1 cellular context compared by ENCODE assay signal in the genomic region with DNA sequence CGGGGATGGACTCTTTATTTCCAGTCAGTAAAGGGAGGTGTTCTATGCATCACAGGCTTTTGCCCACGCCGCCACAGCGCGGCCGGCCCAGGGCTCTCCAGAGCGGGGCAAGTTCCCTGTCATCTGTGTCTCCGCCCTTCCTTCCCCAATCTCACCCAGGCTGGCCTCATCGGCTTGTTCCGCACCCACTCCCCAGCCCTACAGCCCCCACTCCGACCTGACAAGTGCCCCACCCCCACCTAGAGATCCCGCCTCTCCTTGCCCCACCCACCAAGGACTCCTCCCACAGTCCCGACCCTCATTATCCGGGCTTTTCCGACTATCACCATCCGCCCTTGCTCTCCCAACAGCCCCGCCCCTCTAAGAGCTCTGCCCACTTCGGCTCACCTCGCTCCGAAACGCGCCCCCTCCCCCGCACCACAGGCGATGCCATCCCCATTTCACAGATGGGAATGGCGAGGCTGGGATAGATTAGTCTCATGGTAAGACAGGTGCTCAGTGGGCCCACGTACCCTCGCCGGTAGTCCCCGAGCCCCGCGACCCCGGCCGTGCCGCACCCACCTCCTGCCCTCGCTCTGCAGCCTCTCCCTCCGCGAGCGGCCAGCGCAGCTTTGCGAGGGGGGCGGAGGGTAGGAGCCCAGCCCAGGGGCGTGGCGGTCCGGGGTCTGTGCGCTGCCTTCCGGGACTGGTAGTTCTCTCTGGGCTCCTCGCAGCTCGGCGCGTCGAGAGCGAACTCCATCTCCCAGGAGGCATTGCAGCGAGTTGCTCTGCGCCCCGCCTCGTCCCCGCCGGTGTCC.
TF ChIP-seq lines count a peak whose summit lies in the region.

A gene with protein sequence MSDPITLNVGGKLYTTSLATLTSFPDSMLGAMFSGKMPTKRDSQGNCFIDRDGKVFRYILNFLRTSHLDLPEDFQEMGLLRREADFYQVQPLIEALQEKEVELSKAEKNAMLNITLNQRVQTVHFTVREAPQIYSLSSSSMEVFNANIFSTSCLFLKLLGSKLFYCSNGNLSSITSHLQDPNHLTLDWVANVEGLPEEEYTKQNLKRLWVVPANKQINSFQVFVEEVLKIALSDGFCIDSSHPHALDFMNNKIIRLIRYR (minus strand): TSS at position 615 of the 797 bp plus-strand sequence. CDS start 14,072 bp downstream, outside the sequence.

TF ChIP-seq in K562, 482 proteins besides CTCF, POLR2A, EP300 and RAD21 (continued from another document and continues in another):
- TF ChIP-seq ZBTB12 (CRISPR knock-in tag; IDR thresholded peaks at IDR 0.05) (no peak), ZFP91 (CRISPR knock-in tag; IDR thresholded peaks at IDR 0.05) (no peak), EGR1 (conservative IDR thresholded peaks at IDR 0.05) (peak; percentile 87), ZNF584 (CRISPR knock-in tag; IDR thresholded peaks at IDR 0.05; ENCODE audit: low read depth) (peak; percentile 73; the same call in 1 of the 2 replicates), SMAD2 (IDR thresholded peaks at IDR 0.05; ENCODE audit: low read depth, low read length) (no peak), ZNF707 (CRISPR knock-in tag; conservative IDR thresholded peaks at IDR 0.05) (no peak), ZNF778 (CRISPR knock-in tag; IDR thresholded peaks at IDR 0.05) (no peak), PRPF4 (IDR thresholded peaks at IDR 0.05; ENCODE audit: insufficient read depth, low read depth, low read length, poor library complexity, severe bottlenecking) (no peak), SAFB2 (IDR thresholded peaks at IDR 0.05; ENCODE audit: borderline replicate concordance, low read depth, low read length, severe bottlenecking) (no peak), ZSCAN32 (CRISPR knock-in tag; IDR thresholded peaks at IDR 0.05) (no peak), FOXO4 (CRISPR knock-in tag; IDR thresholded peaks at IDR 0.05) (no peak), NFIC (IDR thresholded peaks at IDR 0.05) (no peak; the same call in 1 of the 2 replicates), BRD9 (IDR thresholded peaks at IDR 0.05; ENCODE audit: low read depth, partially characterized antibody) (peak; percentile 61), TRIM28 (IDR thresholded peaks at IDR 0.05) (0 out of 2 replicates have a peak, but pooled peaks have one; percentile 47), TAF9B (IDR thresholded peaks at IDR 0.05; ENCODE audit: partially characterized antibody) (no peak), MLLT1 (IDR thresholded peaks at IDR 0.05) (no peak; a peak in 1 of 4 replicates), FUS (optimal IDR thresholded peaks at IDR 0.05; ENCODE audit: low read depth, low read length) (no peak), ZNF280A (IDR thresholded peaks at IDR 0.05; ENCODE audit: low read depth, partially characterized antibody) (no peak), ZNF354B (CRISPR knock-in tag; IDR thresholded peaks at IDR 0.05) (no peak), SUPT5H (IDR thresholded peaks at IDR 0.05) (peak; percentile 64), SAFB (IDR thresholded peaks at IDR 0.05; ENCODE audit: borderline replicate concordance, low read depth, low read length) (no peak), ASH1L (IDR thresholded peaks at IDR 0.05; ENCODE audit: borderline replicate concordance, low read depth, partially characterized antibody) (no peak), LEF1 (IDR thresholded peaks at IDR 0.05) (no peak), ZBTB49 (CRISPR knock-in tag; IDR thresholded peaks at IDR 0.05; ENCODE audit: borderline replicate concordance) (no peak), MTF1 (CRISPR knock-in tag; IDR thresholded peaks at IDR 0.05; ENCODE audit: borderline replicate concordance) (no peak), ILF3 (IDR thresholded peaks at IDR 0.05; ENCODE audit: borderline replicate concordance) (no peak), RFX7 (CRISPR knock-in tag; IDR thresholded peaks at IDR 0.05) (no peak), MBD2 (IDR thresholded peaks at IDR 0.05; ENCODE audit: borderline replicate concordance, low read depth) (peak; percentile 70), SP2 (IDR thresholded peaks at IDR 0.05; ENCODE audit: extremely low read depth, low read depth, low read length, poor library complexity, severe bottlenecking) (no peak), HBP1 (CRISPR knock-in tag; IDR thresholded peaks at IDR 0.05) (0 out of 2 replicates have a peak, but pooled peaks have one; percentile 38)
- TF ChIP-seq, protein P1, sequence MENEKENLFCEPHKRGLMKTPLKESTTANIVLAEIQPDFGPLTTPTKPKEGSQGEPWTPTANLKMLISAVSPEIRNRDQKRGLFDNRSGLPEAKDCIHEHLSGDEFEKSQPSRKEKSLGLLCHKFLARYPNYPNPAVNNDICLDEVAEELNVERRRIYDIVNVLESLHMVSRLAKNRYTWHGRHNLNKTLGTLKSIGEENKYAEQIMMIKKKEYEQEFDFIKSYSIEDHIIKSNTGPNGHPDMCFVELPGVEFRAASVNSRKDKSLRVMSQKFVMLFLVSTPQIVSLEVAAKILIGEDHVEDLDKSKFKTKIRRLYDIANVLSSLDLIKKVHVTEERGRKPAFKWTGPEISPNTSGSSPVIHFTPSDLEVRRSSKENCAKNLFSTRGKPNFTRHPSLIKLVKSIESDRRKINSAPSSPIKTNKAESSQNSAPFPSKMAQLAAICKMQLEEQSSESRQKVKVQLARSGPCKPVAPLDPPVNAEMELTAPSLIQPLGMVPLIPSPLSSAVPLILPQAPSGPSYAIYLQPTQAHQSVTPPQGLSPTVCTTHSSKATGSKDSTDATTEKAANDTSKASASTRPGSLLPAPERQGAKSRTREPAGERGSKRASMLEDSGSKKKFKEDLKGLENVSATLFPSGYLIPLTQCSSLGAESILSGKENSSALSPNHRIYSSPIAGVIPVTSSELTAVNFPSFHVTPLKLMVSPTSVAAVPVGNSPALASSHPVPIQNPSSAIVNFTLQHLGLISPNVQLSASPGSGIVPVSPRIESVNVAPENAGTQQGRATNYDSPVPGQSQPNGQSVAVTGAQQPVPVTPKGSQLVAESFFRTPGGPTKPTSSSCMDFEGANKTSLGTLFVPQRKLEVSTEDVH (IDR thresholded peaks at IDR 0.05; ENCODE audit: low read depth, partially characterized antibody), result peak; percentile 53
- TF ChIP-seq, protein P2, sequence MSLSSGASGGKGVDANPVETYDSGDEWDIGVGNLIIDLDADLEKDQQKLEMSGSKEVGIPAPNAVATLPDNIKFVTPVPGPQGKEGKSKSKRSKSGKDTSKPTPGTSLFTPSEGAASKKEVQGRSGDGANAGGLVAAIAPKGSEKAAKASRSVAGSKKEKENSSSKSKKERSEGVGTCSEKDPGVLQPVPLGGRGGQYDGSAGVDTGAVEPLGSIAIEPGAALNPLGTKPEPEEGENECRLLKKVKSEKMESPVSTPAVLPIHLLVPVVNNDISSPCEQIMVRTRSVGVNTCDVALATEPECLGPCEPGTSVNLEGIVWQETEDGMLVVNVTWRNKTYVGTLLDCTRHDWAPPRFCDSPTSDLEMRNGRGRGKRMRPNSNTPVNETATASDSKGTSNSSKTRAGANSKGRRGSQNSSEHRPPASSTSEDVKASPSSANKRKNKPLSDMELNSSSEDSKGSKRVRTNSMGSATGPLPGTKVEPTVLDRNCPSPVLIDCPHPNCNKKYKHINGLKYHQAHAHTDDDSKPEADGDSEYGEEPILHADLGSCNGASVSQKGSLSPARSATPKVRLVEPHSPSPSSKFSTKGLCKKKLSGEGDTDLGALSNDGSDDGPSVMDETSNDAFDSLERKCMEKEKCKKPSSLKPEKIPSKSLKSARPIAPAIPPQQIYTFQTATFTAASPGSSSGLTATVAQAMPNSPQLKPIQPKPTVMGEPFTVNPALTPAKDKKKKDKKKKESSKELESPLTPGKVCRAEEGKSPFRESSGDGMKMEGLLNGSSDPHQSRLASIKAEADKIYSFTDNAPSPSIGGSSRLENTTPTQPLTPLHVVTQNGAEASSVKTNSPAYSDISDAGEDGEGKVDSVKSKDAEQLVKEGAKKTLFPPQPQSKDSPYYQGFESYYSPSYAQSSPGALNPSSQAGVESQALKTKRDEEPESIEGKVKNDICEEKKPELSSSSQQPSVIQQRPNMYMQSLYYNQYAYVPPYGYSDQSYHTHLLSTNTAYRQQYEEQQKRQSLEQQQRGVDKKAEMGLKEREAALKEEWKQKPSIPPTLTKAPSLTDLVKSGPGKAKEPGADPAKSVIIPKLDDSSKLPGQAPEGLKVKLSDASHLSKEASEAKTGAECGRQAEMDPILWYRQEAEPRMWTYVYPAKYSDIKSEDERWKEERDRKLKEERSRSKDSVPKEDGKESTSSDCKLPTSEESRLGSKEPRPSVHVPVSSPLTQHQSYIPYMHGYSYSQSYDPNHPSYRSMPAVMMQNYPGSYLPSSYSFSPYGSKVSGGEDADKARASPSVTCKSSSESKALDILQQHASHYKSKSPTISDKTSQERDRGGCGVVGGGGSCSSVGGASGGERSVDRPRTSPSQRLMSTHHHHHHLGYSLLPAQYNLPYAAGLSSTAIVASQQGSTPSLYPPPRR (CRISPR knock-in tag; IDR thresholded peaks at IDR 0.05; ENCODE audit: borderline replicate concordance), result 0 out of 2 replicates have a peak, but pooled peaks have one; percentile 70
